In genomic region chr20:53146201-53146891, GRCh38 we compare ENCODE assay signal across 14 cellular contexts.
DNase-seq lines count a peak whose midpoint lies in the region; ATAC-seq and TF ChIP-seq lines count a peak whose summit lies in the region.
"Had no signal": no experiment of that assay in that cellular context is flagged by ENCODE, and none has a peak within 500 bp of the region (broad histone marks: within the 10 kb centered on the region; RNA-seq: fewer than 3 reads in every experiment).

No MANE protein-coding gene starts in this region.

- TF ChIP-seq CTCF in GM12865 (IDR thresholded peaks at IDR 0.05; ENCODE audit: insufficient read depth, low read depth, low read length, missing control alignments) (no peak), PC-3 (conservative IDR thresholded peaks at IDR 0.05; ENCODE audit: low read depth, low read length) (no peak), GM13976 (IDR thresholded peaks at IDR 0.05; ENCODE audit: borderline replicate concordance, control extremely low read depth, extremely low read depth, insufficient read depth, missing control alignments) (no peak)

- H3K27ac Mint-ChIP-seq in activated T-cell treated with anti-CD3 and anti-CD28 coated beads, Interleukin-2, amount 50 U/mL, for 24 hours = peak overlapping the region; percentile 96
- H3K27ac Mint-ChIP-seq in immature natural killer cell = no peak overlapping the region
- H3K27ac Mint-ChIP-seq: WTC11 had no signal

- peaks cover 8% of the 10 kb centered on the region for H3K27me3 Mint-ChIP-seq in activated T-cell treated with anti-CD3 and anti-CD28 coated beads, Interleukin-2, amount 50 U/mL, for 24 hours
- H3K27me3 Mint-ChIP-seq in immature natural killer cell (ENCODE audit: low read depth in 3 of 3) = peaks cover 5 to 17% (median 8%) of the 10 kb centered on the region in 3 donors

- no peak overlapping the region for H3K4me3 ChIP-seq in GM12865 (ENCODE audit: low read depth, low read length)
- no peak overlapping the region for H3K4me3 ChIP-seq in PC-3 (ENCODE audit: low read length)
- H3K4me3 ChIP-seq: SJSA1 had no signal

- H3K36me3 ChIP-seq in PC-3 (ENCODE audit: low read depth, low read length) = no peaks in the 10 kb centered on the region
- H3K36me3 ChIP-seq: SJSA1 had no signal

- no peaks in the 10 kb centered on the region for H3K9me2 ChIP-seq in PC-3 (replicated peaks; ENCODE audit: low read length)

- H2AFZ ChIP-seq in PC-3 (ENCODE audit: low read length) = no peak overlapping the region

- peaks cover 19% of the 10 kb centered on the region for H3K27me3 ChIP-seq in PC-3 (ENCODE audit: low read length)
- H3K27me3 ChIP-seq: SJSA1 had no signal

- no peaks in the 10 kb centered on the region for H3K9me3 ChIP-seq in PC-3 (ENCODE audit: low read length)
- H3K9me3 ChIP-seq: SJSA1 had no signal

- H3K4me3 Mint-ChIP-seq in activated T-cell treated with anti-CD3 and anti-CD28 coated beads, Interleukin-2, amount 50 U/mL, for 24 hours = peak overlapping the region; percentile 32
- no peak overlapping the region for H3K4me3 Mint-ChIP-seq in immature natural killer cell
- H3K4me3 Mint-ChIP-seq: WTC11 had no signal

- peaks cover 8% of the 10 kb centered on the region for H3K36me3 Mint-ChIP-seq in activated T-cell treated with anti-CD3 and anti-CD28 coated beads, Interleukin-2, amount 50 U/mL, for 24 hours (ENCODE audit: low read depth)
- no peaks in the 10 kb centered on the region for H3K36me3 Mint-ChIP-seq in immature natural killer cell
- H3K36me3 Mint-ChIP-seq: WTC11 had no signal

- H3K27ac ChIP-seq in PC-3 (ENCODE audit: low read length) = no peak overlapping the region
- H3K27ac ChIP-seq: SJSA1 had no signal

- peak; percentile 68 for ATAC-seq in HG02938 (IDR thresholded peaks at IDR 0.05; ENCODE audit: unreplicated experiment)
- no peak for ATAC-seq in GM21367 (IDR thresholded peaks at IDR 0.05; ENCODE audit: unreplicated experiment)
- ATAC-seq in PC-3 = no peak
- ATAC-seq: WTC11 had no signal

- H4K20me1 ChIP-seq in PC-3 (ENCODE audit: low read length) = no peaks in the 10 kb centered on the region

- no peak overlapping the region for H3K9ac ChIP-seq in PC-3 (ENCODE audit: low read length)

- intact Hi-C loops in PC-3 (cut with micrococcal nuclease) = no loop called here

- no TSS peak for BruUV-seq in PC-3 (replicated peaks; lab: Mats Ljungman, UMichigan)

- DNase-seq in GM12865 (ENCODE audit: low read depth) (peak; percentile 60), PC-3 (no peak), GM13976 (ENCODE audit: low spot score) (no peak), immature natural killer cell (no peak)
- peak; percentile 62 for DNase-seq in activated T-cell treated with anti-CD3 and anti-CD28 coated beads, Interleukin-2, amount 50 U/mL, for 24 hours
- DNase-seq in stimulated activated CD4-positive, alpha-beta T cell treated with anti-CD3 and anti-CD28 coated beads, Interleukin-4, amount 100 ng/mL, for 1 hour = peak; percentile 57
- DNase-seq: effector CD8-positive, alpha-beta T cell; kidney; NCI-H1694; retina had no signal

- POLR2A ChIA-PET in PC-3 (lab: Charles Lee; ENCODE audit: unreplicated experiment) = no interaction called here

- CTCF ChIA-PET in PC-3 (lab: Charles Lee) = no interaction called here

- in situ Hi-C loops in GM13976 (cut with MboI; ENCODE audit: low sequenced_read_pairs, unreplicated experiment) = no loop called here

- no peak overlapping the region for H3K4me2 ChIP-seq in PC-3 (ENCODE audit: low read length)

- H3K4me1 ChIP-seq in PC-3 (ENCODE audit: insufficient read depth, low read length) = no peaks in the 10 kb centered on the region
- H3K4me1 ChIP-seq: SJSA1 had no signal

- H3K4me1 Mint-ChIP-seq in activated T-cell treated with anti-CD3 and anti-CD28 coated beads, Interleukin-2, amount 50 U/mL, for 24 hours (ENCODE audit: low read depth) = peaks cover 74% of the 10 kb centered on the region
- H3K4me1 Mint-ChIP-seq in immature natural killer cell = no peaks in the 10 kb centered on the region

- H3K79me2 ChIP-seq in PC-3 (ENCODE audit: low read length) = no peaks in the 10 kb centered on the region

- H3K9me3 Mint-ChIP-seq in activated T-cell treated with anti-CD3 and anti-CD28 coated beads, Interleukin-2, amount 50 U/mL, for 24 hours = peaks cover 5% of the 10 kb centered on the region
- no peaks in the 10 kb centered on the region for H3K9me3 Mint-ChIP-seq in immature natural killer cell

- no peaks in the 10 kb centered on the region for H3F3A ChIP-seq in PC-3 (ENCODE audit: low read length, unreplicated experiment)

Comparison
In these comparisons a context has a peak if more than half of its experiments do, and no peak if none do; other contexts are left out.
1. DNase-seq: peak in GM12865 (single experiment), activated T-cell treated with anti-CD3 and anti-CD28 coated beads, Interleukin-2, amount 50 U/mL, for 24 hours (single experiment) and stimulated activated CD4-positive, alpha-beta T cell treated with anti-CD3 and anti-CD28 coated beads, Interleukin-4, amount 100 ng/mL, for 1 hour (single experiment); none in PC-3 (single experiment), GM13976 (single experiment) and immature natural killer cell (0 of 3).